ENCODE assay signal across 16 cellular contexts in the genomic region with DNA sequence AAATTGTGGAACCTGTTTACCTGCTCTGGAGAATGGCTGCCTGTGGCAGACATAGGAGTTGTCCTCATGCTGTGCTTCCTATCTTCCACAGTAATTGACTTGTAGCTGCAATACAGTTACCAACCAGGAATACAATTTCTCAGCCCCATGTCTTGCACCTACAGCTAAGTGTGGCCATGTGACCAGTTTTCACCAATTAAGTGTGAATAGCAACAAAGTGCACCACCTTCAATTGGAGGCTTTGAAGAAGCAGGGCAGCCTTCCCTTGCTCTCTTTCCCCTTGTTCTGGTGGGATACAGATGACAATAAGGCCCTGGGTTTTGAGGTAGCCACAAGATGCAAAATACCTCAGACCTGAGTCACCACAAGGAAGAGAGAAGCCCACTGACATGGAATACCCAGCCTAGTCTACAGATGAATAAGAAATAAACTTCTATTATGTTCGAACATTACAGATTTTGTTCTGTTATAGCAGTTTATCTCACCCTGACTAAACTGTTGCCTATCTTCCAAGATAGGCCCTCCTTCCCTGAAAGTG.
"Had no signal": no experiment of that assay in that cellular context is flagged by ENCODE, and none has a peak within 500 bp of the region (broad histone marks: within the 10 kb centered on the region; RNA-seq: fewer than 3 reads in every experiment).

No MANE protein-coding gene starts in this region.

- H3K27ac Mint-ChIP-seq: activated CD4-positive, alpha-beta T cell treated with anti-CD3 and anti-CD28 coated beads, Interleukin-2, amount 10 ng/mL, durations not matched to agents 7 days and 5 days; activated naive CD8-positive, alpha-beta T cell treated with anti-CD3 and anti-CD28 coated beads, Interleukin-2, amount 10 ng/mL, durations not matched to agents 7 days and 5 days; activated T-helper 1 cell treated with anti-CD3 and anti-CD28 coated beads, Interleukin-12 subunit alpha, Interleukin-12 subunit beta, Interleukin-2, Interleukin-4 antibody, amounts not matched to agents 30 ng/mL and 10 ng/mL and 1 ng/mL, durations not matched to agents 14 hours and 24 hours and 36 hours had no signal

- DNase-seq: activated CD4-positive, alpha-beta T cell treated with anti-CD3 and anti-CD28 coated beads, Interleukin-2, amount 10 ng/mL, durations not matched to agents 7 days and 5 days; activated CD4-positive, CD25-positive, alpha-beta regulatory T cell; activated CD8-positive, alpha-beta memory T cell treated with anti-CD3 and anti-CD28 coated beads for 24 hours; activated naive CD8-positive, alpha-beta T cell treated with anti-CD3 and anti-CD28 coated beads, Interleukin-2, amount 10 ng/mL, durations not matched to agents 7 days and 5 days; anterior cingulate cortex; heart left ventricle; mammary epithelial cell; naive B cell; pancreas; sigmoid colon; stimulated activated CD4-positive, alpha-beta T cell treated with anti-CD3 and anti-CD28 coated beads, Interleukin-1b, Interleukin-23, amount 100 ng/mL, for 48 hours; thyroid gland had no signal

- H3K27me3 Mint-ChIP-seq: activated CD4-positive, alpha-beta T cell treated with anti-CD3 and anti-CD28 coated beads, Interleukin-2, amount 10 ng/mL, durations not matched to agents 7 days and 5 days; activated naive CD8-positive, alpha-beta T cell treated with anti-CD3 and anti-CD28 coated beads, Interleukin-2, amount 10 ng/mL, durations not matched to agents 7 days and 5 days; naive B cell had no signal

- H3K36me3 ChIP-seq: breast epithelium, heart left ventricle, pancreas, sigmoid colon, thyroid gland, vagina had no signal

- H3K4me3 ChIP-seq: breast epithelium, heart left ventricle, pancreas, sigmoid colon, thyroid gland, vagina had no signal

- FAIRE-seq: frontal cortex, pancreas had no signal

- H3K27me3 ChIP-seq: breast epithelium, heart left ventricle, pancreas, sigmoid colon, thyroid gland, vagina had no signal

- H3K4me1 Mint-ChIP-seq: naive B cell had no signal

- H3K36me3 Mint-ChIP-seq: naive B cell had no signal

- ATAC-seq: pancreas had no signal

- H3K9me3 ChIP-seq: breast epithelium, heart left ventricle, pancreas, sigmoid colon, thyroid gland, vagina had no signal

- H3K4me3 Mint-ChIP-seq: activated CD4-positive, alpha-beta T cell treated with anti-CD3 and anti-CD28 coated beads, Interleukin-2, amount 10 ng/mL, durations not matched to agents 7 days and 5 days; activated naive CD8-positive, alpha-beta T cell treated with anti-CD3 and anti-CD28 coated beads, Interleukin-2, amount 10 ng/mL, durations not matched to agents 7 days and 5 days; activated T-helper 1 cell treated with anti-CD3 and anti-CD28 coated beads, Interleukin-12 subunit alpha, Interleukin-12 subunit beta, Interleukin-2, Interleukin-4 antibody, amounts not matched to agents 30 ng/mL and 10 ng/mL and 1 ng/mL, durations not matched to agents 14 hours and 24 hours and 36 hours; naive B cell had no signal

- H3K4me1 ChIP-seq: breast epithelium, pancreas, sigmoid colon, thyroid gland, vagina had no signal

- H3K27ac ChIP-seq: breast epithelium, pancreas, sigmoid colon, thyroid gland, vagina had no signal
